ENCODE assay signal across 8 cellular contexts in genomic region chr3:181709537-181710279, GRCh38. TPM values are rescaled to one million over a fixed set of nuclear protein-coding genes. Genes with fewer than 3 reads are reported as not detected.
DNase-seq lines count a peak whose midpoint lies in the region; ATAC-seq and TF ChIP-seq lines count a peak whose summit lies in the region.

No MANE protein-coding gene starts in this region.

- peaks cover 9% of the 10 kb centered on the region for H3K36me3 ChIP-seq in HAP-1 (replicated peaks)
- no peaks in the 10 kb centered on the region for H3K36me3 ChIP-seq in right lobe of liver

- H3K4me3 ChIP-seq in HAP-1 (peak overlapping the region; percentile 10), right lobe of liver (no peak overlapping the region)

- peak; percentile 63 to 88 (median 84) for TF ChIP-seq CTCF in right lobe of liver (IDR thresholded peaks at IDR 0.05)

- in situ Hi-C loops in HAP-1 (cut with MboI; ENCODE audit: low sequenced_read_pairs), result loop anchor here (25.0 kb wide), 2 partner anchors 428 to 553 kb away; no protein-coding TSS in a partner anchor

- WGBS in right lobe of liver (ENCODE audit: insufficient coverage, low coverage, low lambda C conversion rate, missing lambda C conversion rate), result under 1% methylated on average over 16 of the region's 16 CpGs

- DNase-seq in DMS 273 (lab: John Stamatoyannopoulos, UW; ENCODE audit: unreplicated experiment), result peak; percentile 89
- DNase-seq in HAP-1 (ENCODE audit: low spot score in 2 of 2), result peak in 1 of 2 experiments; percentile 90
- peak; percentile 73 for DNase-seq in NCI-H2029 (lab: John Stamatoyannopoulos, UW)
- peak; percentile 53 for DNase-seq in UCSD-AML1 (lab: John Stamatoyannopoulos, UW; ENCODE audit: unreplicated experiment)
- DNase-seq in cerebellar cortex (ENCODE audit: low spot score), result peak; percentile 45
- DNase-seq in right lobe of liver, result peak; percentile 75 to 81 (median 80)
- peak; percentile 49 to 53 for DNase-seq in stimulated activated CD8-positive, alpha-beta memory T cell treated with anti-CD3 and anti-CD28 coated beads, Interleukin-2, amount 100 ng/mL, for 48 hours (ENCODE audit: low read depth in 2 of 2)

- H3K9me3 ChIP-seq in HAP-1 (peaks cover 6% of the 10 kb centered on the region), right lobe of liver (no peaks in the 10 kb centered on the region)

- TF ChIP-seq POLR2A in right lobe of liver (IDR thresholded peaks at IDR 0.05), result no peak

- no peak overlapping the region for H3K27ac ChIP-seq in right lobe of liver

- peak; percentile 80 to 86 (median 82) for ATAC-seq in right lobe of liver
- no peak for ATAC-seq in HG03520 (IDR thresholded peaks at IDR 0.05; ENCODE audit: unreplicated experiment)

- intact Hi-C loops in right lobe of liver (cut with DNase I), result loop anchor here (5.0 to 10.0 kb wide), 3 partner anchors 545 to 975 kb away; no protein-coding TSS in a partner anchor

- H3K27me3 ChIP-seq in HAP-1 (ENCODE audit: low read depth) (no peaks in the 10 kb centered on the region), right lobe of liver (peaks cover 17 to 69% of the 10 kb centered on the region in 2 donors)

- H3K4me1 ChIP-seq in HAP-1, result peaks cover 41% of the 10 kb centered on the region
- H3K4me1 ChIP-seq in right lobe of liver, result peaks cover 0 to 14% (median 3%) of the 10 kb centered on the region in 4 donors

RNA-seq across cellular contexts. Expression of gene SOX2, which starts 2.0 kb away (rescaled TPM):
- total RNA-seq in right lobe of liver, result not detected
